17 cellular contexts compared by ENCODE assay signal in the genomic region with DNA sequence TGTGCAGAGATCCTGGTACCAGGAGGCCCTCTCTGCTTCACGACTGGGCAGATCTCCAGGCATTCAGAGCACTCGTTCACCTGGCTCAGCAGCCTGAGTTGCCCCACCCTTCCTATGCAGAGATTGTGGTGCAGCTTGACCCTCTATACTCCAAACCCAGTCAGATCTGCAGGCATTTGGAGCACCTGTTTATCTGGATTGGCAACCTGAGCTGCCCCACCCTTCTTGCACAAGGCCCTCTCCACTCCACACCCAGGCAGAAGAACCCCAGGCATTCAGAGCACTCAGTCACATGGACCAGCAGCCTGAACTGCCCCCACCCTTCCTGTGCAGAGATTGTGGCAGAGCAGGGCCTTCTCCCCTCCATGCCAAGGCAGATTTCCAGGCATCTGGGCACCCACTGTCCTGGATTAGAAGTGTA.
A peak's percentile ranks its signal among the peaks of the same experiment; 100 is the strongest.
DNase-seq lines count a peak whose midpoint lies in the region; ATAC-seq, FAIRE-seq and TF ChIP-seq lines count a peak whose summit lies in the region.
"Had no signal": no experiment of that assay in that cellular context is flagged by ENCODE, and none has a peak within 500 bp of the region (broad histone marks: within the 10 kb centered on the region; RNA-seq: fewer than 3 reads in every experiment).

No MANE protein-coding gene starts in this region.

- H3K4me2 ChIP-seq in PC-3 (ENCODE audit: low read length): peak overlapping the region; percentile 83
- H3K4me2 ChIP-seq in keratinocyte (ENCODE audit: control insufficient read depth, extremely low read depth, insufficient read depth, low read depth, low read length): peak overlapping the region; percentile 75

- no peak for TF ChIP-seq CTCF in PC-3 (conservative IDR thresholded peaks at IDR 0.05; ENCODE audit: low read depth, low read length)
- peak in 1 of 3 experiments; percentile 0 for TF ChIP-seq CTCF in keratinocyte (optimal IDR thresholded peaks at IDR 0.05 in 1 of 3, IDR thresholded peaks at IDR 0.05 in 1 of 3, conservative IDR thresholded peaks at IDR 0.05 in 1 of 3; ENCODE audit: extremely low read depth in 1 of 3, insufficient read depth in 2 of 3, low read length in 3 of 3)
- TF ChIP-seq CTCF in stomach (IDR thresholded peaks at IDR 0.05): no peak

- no TSS peak for BruUV-seq in PC-3 (replicated peaks; lab: Mats Ljungman, UMichigan)

- H3K27me3 Mint-ChIP-seq in stimulated activated memory B cell treated with anti-CD40 and anti-IgM and Interleukin-4, amounts not matched to agents 10 μg/mL and 1 μg/mL and 100 μg/mL, for 72 hours: peaks cover 61% of the 10 kb centered on the region

- intact Hi-C loops in PC-3 (cut with micrococcal nuclease) (loop anchor here (10.0 kb wide), 2 partner anchors 623 to 863 kb away; no protein-coding TSS in a partner anchor), stomach (cut with DNase I; ENCODE audit: low total_unique reads) (no loop called here)

- H3K27ac Mint-ChIP-seq in stimulated activated memory B cell treated with anti-CD40 and anti-IgM and Interleukin-4, amounts not matched to agents 10 μg/mL and 1 μg/mL and 100 μg/mL, for 72 hours: no peak overlapping the region
- H3K27ac Mint-ChIP-seq: activated naive CD4-positive, alpha-beta T cell treated with anti-CD3 and anti-CD28 coated beads for 36 hours had no signal

- H4K20me1 ChIP-seq in PC-3 (ENCODE audit: low read length) (no peaks in the 10 kb centered on the region), keratinocyte (ENCODE audit: control insufficient read depth, extremely low read depth, insufficient read depth, low read length) (no peaks in the 10 kb centered on the region)

- H3K27me3 ChIP-seq in PC-3 (ENCODE audit: low read length) (no peaks in the 10 kb centered on the region), keratinocyte (ENCODE audit: control insufficient read depth, extremely low read depth, insufficient read depth, low read length) (no peaks in the 10 kb centered on the region), stomach (no peaks in the 10 kb centered on the region)
- H3K27me3 ChIP-seq: BE2C, dorsolateral prefrontal cortex had no signal

- H3K4me3 Mint-ChIP-seq in stimulated activated memory B cell treated with anti-CD40 and anti-IgM and Interleukin-4, amounts not matched to agents 10 μg/mL and 1 μg/mL and 100 μg/mL, for 72 hours: no peak overlapping the region
- H3K4me3 Mint-ChIP-seq: activated naive CD4-positive, alpha-beta T cell treated with anti-CD3 and anti-CD28 coated beads for 36 hours had no signal

- peaks cover 34% of the 10 kb centered on the region for H3K4me1 ChIP-seq in PC-3 (ENCODE audit: insufficient read depth, low read length)
- H3K4me1 ChIP-seq in keratinocyte (ENCODE audit: control insufficient read depth, extremely low read depth, insufficient read depth, low read length): peaks cover 38% of the 10 kb centered on the region
- H3K4me1 ChIP-seq in stomach: peaks cover 0 to 14% (median 0%) of the 10 kb centered on the region in 4 donors

- WGBS in stomach, 5 donors: 18 to 43% (median 39%) methylated on average over 2 of the region's 2 CpGs

- TF ChIP-seq EP300 in stomach (IDR thresholded peaks at IDR 0.05): no peak

- H3K9me3 ChIP-seq in PC-3 (ENCODE audit: low read length): 0 out of 2 replicates have a peak, but pooled peaks cover 4% of the 10 kb centered on the region
- no peaks in the 10 kb centered on the region for H3K9me3 ChIP-seq in keratinocyte (ENCODE audit: control insufficient read depth, low read depth, low read length)
- no peaks in the 10 kb centered on the region for H3K9me3 ChIP-seq in stomach

- POLR2A ChIA-PET in PC-3 (lab: Charles Lee; ENCODE audit: unreplicated experiment): no interaction called here

- H3K9me2 ChIP-seq in PC-3 (replicated peaks; ENCODE audit: low read length): no peaks in the 10 kb centered on the region

- H3K4me1 Mint-ChIP-seq in stimulated activated memory B cell treated with anti-CD40 and anti-IgM and Interleukin-4, amounts not matched to agents 10 μg/mL and 1 μg/mL and 100 μg/mL, for 72 hours: no peaks in the 10 kb centered on the region

- no peaks in the 10 kb centered on the region for H3K36me3 Mint-ChIP-seq in stimulated activated memory B cell treated with anti-CD40 and anti-IgM and Interleukin-4, amounts not matched to agents 10 μg/mL and 1 μg/mL and 100 μg/mL, for 72 hours

- H3K9ac ChIP-seq in PC-3 (ENCODE audit: low read length) (peak overlapping the region; percentile 90), keratinocyte (ENCODE audit: control insufficient read depth, extremely low read depth, insufficient read depth, low read length) (peak overlapping the region; percentile 71)

- H2AFZ ChIP-seq in PC-3 (ENCODE audit: low read length) (no peak overlapping the region), keratinocyte (ENCODE audit: control insufficient read depth, low read length) (peak overlapping the region; percentile 40)

- DNase-seq in HT-29 (ENCODE audit: low spot score) (peak; percentile 76), PC-3 (peak; percentile 92), keratinocyte (ENCODE audit: low read depth, low spot score) (peak; percentile 89), stomach (peak; percentile 59), T-helper 1 cell (no peak), NCI-H1436 (lab: John Stamatoyannopoulos, UW) (no peak)
- DNase-seq: activated naive CD4-positive, alpha-beta T cell treated with anti-CD3 and anti-CD28 coated beads for 36 hours; BE2C; DMS 273 treated with DMSO at 0.1 percent for 48 hours; hypothalamus; left cardiac atrium; NCI-H1694; NCI-H82 had no signal

- ATAC-seq in PC-3: peak; percentile 73
- no peak for ATAC-seq in stimulated activated memory B cell treated with anti-CD40 and anti-IgM and Interleukin-4, amounts not matched to agents 10 μg/mL and 1 μg/mL and 100 μg/mL, for 72 hours
- ATAC-seq: Right ventricle myocardium inferior had no signal

- H3K27ac ChIP-seq in PC-3 (ENCODE audit: low read length): peak overlapping the region; percentile 100
- H3K27ac ChIP-seq in keratinocyte (ENCODE audit: control insufficient read depth, insufficient read depth, low read length): peak overlapping the region; percentile 97
- peak overlapping the region in 1 of 5 donors; percentile 20 for H3K27ac ChIP-seq in stomach
- H3K27ac ChIP-seq: dorsolateral prefrontal cortex had no signal

- no peak for TF ChIP-seq POLR2A in stomach (IDR thresholded peaks at IDR 0.05)

- CTCF ChIA-PET in PC-3 (lab: Charles Lee): interaction anchor here (0.5 to 1.5 kb wide), 3 partner anchors 13 to 747 kb away, joined by 3 read pairs; no protein-coding TSS in a partner anchor

- H3K79me2 ChIP-seq in PC-3 (ENCODE audit: low read length) (no peaks in the 10 kb centered on the region), keratinocyte (ENCODE audit: control insufficient read depth, insufficient read depth, low read length) (no peaks in the 10 kb centered on the region)

- no peaks in the 10 kb centered on the region for H3K36me3 ChIP-seq in PC-3 (ENCODE audit: low read depth, low read length)
- H3K36me3 ChIP-seq in keratinocyte (ENCODE audit: control insufficient read depth in 2 of 2, extremely low read depth in 1 of 2, insufficient read depth in 2 of 2, low read length in 2 of 2): no peaks in the 10 kb centered on the region
- no peaks in the 10 kb centered on the region for H3K36me3 ChIP-seq in stomach
- H3K36me3 ChIP-seq: BE2C had no signal

- peak overlapping the region; percentile 50 for H3K4me3 ChIP-seq in PC-3 (ENCODE audit: low read length)
- H3K4me3 ChIP-seq in keratinocyte (ENCODE audit: control insufficient read depth in 2 of 3, extremely low read depth in 1 of 3, insufficient read depth in 2 of 3, low read depth in 1 of 3, low read length in 3 of 3): peak overlapping the region in 1 of 3 experiments; percentile 40
- H3K4me3 ChIP-seq in stomach: no peak overlapping the region
- H3K4me3 ChIP-seq: dorsolateral prefrontal cortex had no signal

- peaks cover 14% of the 10 kb centered on the region for H3K9me3 Mint-ChIP-seq in stimulated activated memory B cell treated with anti-CD40 and anti-IgM and Interleukin-4, amounts not matched to agents 10 μg/mL and 1 μg/mL and 100 μg/mL, for 72 hours

- no peaks in the 10 kb centered on the region for H3F3A ChIP-seq in PC-3 (ENCODE audit: low read length, unreplicated experiment)

- FAIRE-seq in keratinocyte (lab: Jason Lieb, UNC): peak; percentile 90
- FAIRE-seq: GM19239 had no signal

- no peaks in the 10 kb centered on the region for H3K9me1 ChIP-seq in keratinocyte (ENCODE audit: control insufficient read depth, extremely low read depth, insufficient read depth, low read length)

- dilution Hi-C loops in keratinocyte (cut with MboI; ENCODE audit: extremely low pct_ligation_motif_present, low sequenced_read_pairs): no loop called here

Comparison
In these comparisons a context has a peak if more than half of its experiments do, and no peak if none do; other contexts are left out.
1. DNase-seq: peak in HT-29 (single experiment), PC-3 (single experiment), keratinocyte (single experiment) and stomach (single experiment); none in T-helper 1 cell (0 of 5) and NCI-H1436 (single experiment).